ENCODE assay signal across 1 cellular context in the genomic region with DNA sequence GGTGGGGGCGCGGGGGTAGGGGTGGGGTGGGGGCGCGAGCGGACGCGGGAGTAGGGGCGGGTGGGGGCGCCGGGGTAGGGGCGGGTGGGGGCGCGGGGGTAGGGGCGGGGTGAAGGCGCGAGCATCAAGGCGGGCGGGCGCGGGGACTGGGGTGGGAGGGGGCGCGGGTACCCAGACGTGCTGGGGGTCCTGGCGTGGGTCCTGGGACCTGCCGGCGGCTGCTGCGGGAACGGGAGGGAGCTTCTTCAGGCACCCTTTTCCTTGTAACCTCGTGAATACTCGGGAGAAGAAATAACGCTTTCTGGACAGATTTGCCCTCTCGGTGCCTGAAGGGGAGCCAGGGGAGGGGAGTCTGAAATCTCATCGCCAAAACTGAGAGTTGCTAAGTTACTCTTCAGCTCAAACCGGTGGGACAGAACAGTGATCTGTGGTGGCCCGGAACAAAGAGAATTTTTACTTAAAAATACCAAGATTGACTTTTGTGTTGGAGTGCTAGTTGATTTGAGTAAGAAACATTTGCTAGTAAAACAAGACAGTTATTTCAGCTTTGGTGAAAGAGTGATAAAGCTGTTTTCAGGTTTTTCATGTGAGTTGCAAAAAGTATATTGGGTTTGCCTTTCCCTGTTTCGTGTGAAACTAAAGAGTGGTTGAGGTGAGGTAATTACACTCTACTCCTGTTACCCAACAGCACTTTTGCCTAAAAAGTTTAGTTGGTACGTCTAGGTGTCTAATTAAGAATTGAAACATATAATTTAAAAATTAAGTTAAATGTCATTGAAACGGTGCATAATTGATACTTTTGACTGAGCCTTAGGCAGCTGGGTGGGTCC.
TF ChIP-seq lines count a peak whose summit lies in the region.

No MANE protein-coding gene starts in this region.

TF ChIP-seq in H1, 55 proteins besides CTCF, POLR2A, EP300 and RAD21 (continued from another document):
- TF ChIP-seq JUN (IDR thresholded peaks at IDR 0.05; ENCODE audit: low read depth, low read length) (no peak), SIX5 (IDR thresholded peaks at IDR 0.05; ENCODE audit: low read depth, low read length) (no peak), SRF (IDR thresholded peaks at IDR 0.05; ENCODE audit: low read depth, low read length) (no peak), SP2 (IDR thresholded peaks at IDR 0.05; ENCODE audit: low read length) (no peak), TCF12 (IDR thresholded peaks at IDR 0.05; ENCODE audit: low read depth, low read length) (no peak), BACH1 (IDR thresholded peaks at IDR 0.05; ENCODE audit: low read length) (no peak), GTF2F1 (IDR thresholded peaks at IDR 0.05; ENCODE audit: borderline replicate concordance, low read depth, low read length) (no peak), RNF2 (IDR thresholded peaks at IDR 0.05; ENCODE audit: borderline replicate concordance, low read depth, low read length, missing control alignments, poor library complexity, severe bottlenecking) (no peak), GABPA (IDR thresholded peaks at IDR 0.05; ENCODE audit: borderline replicate concordance, insufficient read depth, low read length) (no peak), HDAC2 (IDR thresholded peaks at IDR 0.05; ENCODE audit: borderline replicate concordance in 1 of 2, low read depth in 2 of 2, low read length in 2 of 2) (no peak), KDM1A (IDR thresholded peaks at IDR 0.05; ENCODE audit: borderline replicate concordance, low read length) (no peak)
